In the genomic region with DNA sequence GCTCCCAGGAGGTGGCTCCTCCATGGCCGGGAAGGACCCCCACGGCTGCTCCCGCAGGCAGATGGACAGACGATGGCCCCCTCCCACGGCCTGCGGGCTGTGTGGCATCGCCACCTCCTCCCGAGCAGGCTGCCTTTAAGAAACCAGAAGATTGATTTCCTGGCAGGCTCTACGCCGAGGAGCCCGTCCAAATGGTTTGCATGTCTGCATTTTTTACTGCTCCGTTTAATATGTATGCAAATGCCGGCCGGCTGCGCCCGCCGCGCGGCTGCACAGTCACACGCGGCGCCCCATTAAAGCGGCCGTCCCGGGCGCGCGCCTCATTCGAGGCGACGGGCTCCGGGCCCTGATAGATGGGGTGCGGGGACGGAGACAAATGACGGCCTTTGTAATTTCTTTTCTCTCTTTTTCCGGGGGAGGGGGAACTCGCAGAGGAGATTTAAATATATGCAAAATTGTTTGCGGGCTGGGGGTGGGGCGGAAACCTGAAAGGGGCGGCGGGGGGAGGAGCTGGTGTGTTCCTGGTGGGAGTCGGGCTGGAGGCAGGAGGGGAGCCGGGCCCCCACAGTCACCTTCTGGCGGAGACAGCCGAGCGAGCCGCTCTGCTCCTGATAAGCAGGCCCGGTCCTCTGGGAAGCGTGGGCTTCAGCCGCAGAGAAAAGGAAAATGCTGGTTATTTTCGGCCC, we compare ENCODE assay signal across 8 cellular contexts.
A peak's percentile ranks its signal among the peaks of the same experiment; 100 is the strongest.
DNase-seq lines count a peak whose midpoint lies in the region; ATAC-seq and TF ChIP-seq lines count a peak whose summit lies in the region.

No MANE protein-coding gene starts in this region.

- H3K27ac ChIP-seq in BLaER1 (peak overlapping the region; percentile 82), OCI-LY7 (ENCODE audit: low read depth, low read length, poor library complexity, severe bottlenecking) (no peak overlapping the region), left lung (peak overlapping the region; percentile 92 to 95)

- TF ChIP-seq CTCF in OCI-LY7 (conservative IDR thresholded peaks at IDR 0.05; ENCODE audit: low read length) (no peak), cardiac fibroblast (IDR thresholded peaks at IDR 0.05; ENCODE audit: low read depth, low read length) (no peak), left lung (IDR thresholded peaks at IDR 0.05) (no peak)

- peaks cover 38% of the 10 kb centered on the region for H3K4me1 Mint-ChIP-seq in stimulated activated naive CD8-positive, alpha-beta T cell treated with anti-CD3 and anti-CD28 coated beads, Interleukin-15, amount 100 ng/mL, for 72 hours

- no peaks in the 10 kb centered on the region for H3K36me3 ChIP-seq in BLaER1
- no peaks in the 10 kb centered on the region for H3K36me3 ChIP-seq in OCI-LY7 (ENCODE audit: insufficient read depth, low read length)
- no peaks in the 10 kb centered on the region for H3K36me3 ChIP-seq in left lung

- no peaks in the 10 kb centered on the region for H3K27me3 ChIP-seq in BLaER1
- H3K27me3 ChIP-seq in left lung, result no peaks in the 10 kb centered on the region

- H3K9me3 Mint-ChIP-seq in stimulated activated naive CD8-positive, alpha-beta T cell treated with anti-CD3 and anti-CD28 coated beads, Interleukin-15, amount 100 ng/mL, for 72 hours, result peaks cover 0 to under 1% of the 10 kb centered on the region in 2 donors

- no peaks in the 10 kb centered on the region for H3K9me2 ChIP-seq in OCI-LY7 (ENCODE audit: insufficient read depth, low read length)

- H4K20me1 ChIP-seq in BLaER1 (no peaks in the 10 kb centered on the region), OCI-LY7 (ENCODE audit: insufficient read depth, low read length) (no peaks in the 10 kb centered on the region)

- H3K4me1 ChIP-seq in BLaER1 (peaks cover 75% of the 10 kb centered on the region), OCI-LY7 (ENCODE audit: insufficient read depth, low read length, poor library complexity, severe bottlenecking) (peaks cover 35% of the 10 kb centered on the region), left lung (peaks cover 33 to 75% of the 10 kb centered on the region in 2 donors)

- no peaks in the 10 kb centered on the region for H3K9me3 ChIP-seq in BLaER1
- H3K9me3 ChIP-seq in OCI-LY7 (ENCODE audit: low read length), result no peaks in the 10 kb centered on the region
- H3K9me3 ChIP-seq in left lung, result no peaks in the 10 kb centered on the region

- peak overlapping the region; percentile 83 for H2AFZ ChIP-seq in OCI-LY7 (ENCODE audit: low read length)

- peak overlapping the region; percentile 76 for H3K9ac ChIP-seq in BLaER1

- no peaks in the 10 kb centered on the region for H3K27me3 Mint-ChIP-seq in stimulated activated naive CD8-positive, alpha-beta T cell treated with anti-CD3 and anti-CD28 coated beads, Interleukin-15, amount 100 ng/mL, for 72 hours

- ATAC-seq in left lung (peak; percentile 0), GM21381 (IDR thresholded peaks at IDR 0.05; ENCODE audit: unreplicated experiment) (no peak), GM19467 (IDR thresholded peaks at IDR 0.05; ENCODE audit: unreplicated experiment) (no peak)
- peak; percentile 52 for ATAC-seq in stimulated activated naive CD8-positive, alpha-beta T cell treated with anti-CD3 and anti-CD28 coated beads, Interleukin-15, amount 100 ng/mL, for 72 hours

- H3K27ac Mint-ChIP-seq in stimulated activated naive CD8-positive, alpha-beta T cell treated with anti-CD3 and anti-CD28 coated beads, Interleukin-15, amount 100 ng/mL, for 72 hours, result peak overlapping the region; percentile 55 to 73

- H3K4me3 Mint-ChIP-seq in stimulated activated naive CD8-positive, alpha-beta T cell treated with anti-CD3 and anti-CD28 coated beads, Interleukin-15, amount 100 ng/mL, for 72 hours, result peak overlapping the region; percentile 76 to 77

- CTCF ChIA-PET in OCI-LY7 (lab: Charles Lee; ENCODE audit: unreplicated experiment), result no interaction called here

- DNase-seq in OCI-LY7 (ENCODE audit: low spot score) (peak; percentile 59), cardiac fibroblast (ENCODE audit: low read depth in 2 of 2) (peak; percentile 39 to 85), left lung (peak; percentile 65 to 89), NCI-H1417 treated with DMSO at 0.1 percent for 48 hours (lab: John Stamatoyannopoulos, UW) (no peak)
- DNase-seq in stimulated activated naive CD8-positive, alpha-beta T cell treated with anti-CD3 and anti-CD28 coated beads, Interleukin-15, amount 100 ng/mL, for 72 hours, result peak; percentile 29 to 30

- no TSS peak for BruUV-seq in OCI-LY7 (replicated peaks; lab: Mats Ljungman, UMichigan)

- POLR2A ChIA-PET in OCI-LY7 (lab: Charles Lee), result no interaction called here

- H3K79me2 ChIP-seq in OCI-LY7 (ENCODE audit: insufficient read depth, low read depth, low read length), result no peaks in the 10 kb centered on the region

- intact Hi-C loops in OCI-LY7 (cut with micrococcal nuclease; ENCODE audit: unreplicated experiment), result no loop called here
- intact Hi-C loops in left lung (cut with DNase I), result no loop called here

- peak overlapping the region; percentile 64 for H3K4me3 ChIP-seq in BLaER1
- H3K4me3 ChIP-seq in OCI-LY7 (ENCODE audit: low read depth, low read length, poor library complexity, severe bottlenecking), result peak overlapping the region; percentile 45
- peak overlapping the region; percentile 17 to 18 for H3K4me3 ChIP-seq in cardiac fibroblast (replicated peaks in 1 of 2; ENCODE audit: low read depth in 2 of 2, low read length in 2 of 2)
- peak overlapping the region; percentile 20 to 35 for H3K4me3 ChIP-seq in left lung

- H3K4me2 ChIP-seq in BLaER1 (peak overlapping the region; percentile 99), OCI-LY7 (ENCODE audit: low read length) (peak overlapping the region; percentile 64)

Comparison
In these comparisons a context has a peak if more than half of its experiments do, and no peak if none do; other contexts are left out.
1. ATAC-seq: peak in left lung (single experiment) and stimulated activated naive CD8-positive, alpha-beta T cell treated with anti-CD3 and anti-CD28 coated beads, Interleukin-15, amount 100 ng/mL, for 72 hours (single experiment); none in GM21381 (single experiment) and GM19467 (single experiment).
2. Peak in every context shown above with its lines, with median percentiles within 50 percentile points of each other: H3K4me3 ChIP-seq.